In the genomic region with DNA sequence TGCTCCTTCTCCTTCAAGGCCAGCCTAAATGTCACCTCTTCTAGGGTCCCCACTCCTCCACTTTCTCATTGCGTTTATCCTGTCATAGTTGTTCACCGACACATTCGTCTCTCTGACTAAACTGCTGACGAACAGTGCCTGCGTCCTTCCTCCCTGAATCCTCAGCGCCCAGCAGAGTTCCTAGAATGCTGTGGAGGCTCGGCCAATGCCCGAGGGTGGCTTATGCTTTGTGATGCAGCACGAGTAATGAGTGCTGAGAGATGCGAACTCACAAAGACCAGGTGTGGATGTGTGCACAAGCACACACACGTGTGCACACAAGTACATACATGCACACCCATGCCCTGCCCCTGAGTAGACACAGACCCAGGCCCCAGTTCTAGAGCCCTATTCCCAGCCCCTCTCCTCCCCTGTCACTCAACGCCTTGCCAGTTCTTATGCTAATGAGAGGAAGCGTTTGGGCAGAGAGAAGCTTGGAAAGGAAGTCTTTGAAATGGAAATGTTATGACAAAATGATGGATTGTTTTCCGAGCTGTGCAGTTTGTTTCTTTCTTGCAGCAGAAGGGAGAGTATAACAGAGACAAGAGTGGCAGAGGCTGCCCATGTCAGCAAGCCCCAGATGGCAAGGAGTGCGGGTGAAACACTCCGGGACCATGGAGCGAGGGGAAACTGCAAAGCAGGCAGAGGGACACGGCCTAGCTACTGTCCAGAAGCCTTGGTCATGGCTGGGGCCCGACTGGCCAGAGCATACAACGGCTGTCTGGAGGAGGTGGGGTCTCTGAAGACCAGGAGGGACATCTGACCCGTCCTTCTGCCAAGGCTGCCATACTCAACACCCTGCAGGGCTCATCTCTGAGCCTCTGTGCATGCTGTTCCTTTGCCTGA, we compare ENCODE assay signal across 31 cellular contexts. TPM values are rescaled to one million over a fixed set of nuclear protein-coding genes. Genes with fewer than 3 reads are reported as not detected.
A peak's percentile ranks its signal among the peaks of the same experiment; 100 is the strongest.
DNase-seq lines count a peak whose midpoint lies in the region; ATAC-seq lines count a peak whose summit lies in the region.
"Had no signal": no experiment of that assay in that cellular context is flagged by ENCODE, and none has a peak within 500 bp of the region (broad histone marks: within the 10 kb centered on the region; RNA-seq: fewer than 3 reads in every experiment).

No MANE protein-coding gene starts in this region.

- intact Hi-C loops in activated T-helper 2 cell treated with anti-CD3 and anti-CD28 coated beads, Interferon-gamma antibody, Interleukin-2, Interleukin-4, amounts not matched to agents 10 μg/mL and 5 μg/mL and 100 μg/mL, durations not matched to agents 14 hours and 24 hours and 36 hours (cut with micrococcal nuclease) = no loop called here
- intact Hi-C loops in activated CD4-positive, alpha-beta memory T cell treated with anti-CD3 and anti-CD28 coated beads for 36 hours (cut with micrococcal nuclease) = loop anchor here (5.0 kb wide), 1 partner anchor 32 kb away; no protein-coding TSS in a partner anchor

- H3K9ac ChIP-seq in NT2/D1 (ENCODE audit: insufficient read length, low read depth) = no peak overlapping the region

- POLR2A ChIA-PET in activated CD4-positive, alpha-beta memory T cell treated with anti-CD3 and anti-CD28 coated beads for 36 hours (lab: Charles Lee) = no interaction called here

- H3K4me1 Mint-ChIP-seq in activated T-helper 2 cell treated with anti-CD3 and anti-CD28 coated beads, Interferon-gamma antibody, Interleukin-2, Interleukin-4, amounts not matched to agents 10 μg/mL and 5 μg/mL and 100 μg/mL, durations not matched to agents 14 hours and 24 hours and 36 hours (ENCODE audit: low read depth) = no peaks in the 10 kb centered on the region
- H3K4me1 Mint-ChIP-seq in activated CD4-positive, alpha-beta memory T cell treated with anti-CD3 and anti-CD28 coated beads for 36 hours (ENCODE audit: low read depth) = no peaks in the 10 kb centered on the region
- H3K4me1 Mint-ChIP-seq: activated naive CD4-positive, alpha-beta T cell treated with anti-CD3 and anti-CD28 coated beads, Interleukin-2, amount 10 ng/mL, durations not matched to agents 7 days and 5 days had no signal

- ATAC-seq in esophagus mucosa = peak; percentile 50
- ATAC-seq: stimulated activated naive CD8-positive, alpha-beta T cell treated with anti-CD3 and anti-CD28 coated beads, Interleukin-15, Interleukin-2, amounts not matched to agents 100 U/mL and 50 U/mL, for 24 hours; upper lobe of right lung had no signal

- H2AFZ ChIP-seq in neuron (ENCODE audit: low read depth, low read length) = no peak overlapping the region

- H3K4me3 ChIP-seq in HAP-1 (no peak overlapping the region), NT2/D1 (ENCODE audit: insufficient read length, low read depth) (no peak overlapping the region), neuron (ENCODE audit: low read length) (peak overlapping the region; percentile 15)
- H3K4me3 ChIP-seq: dorsolateral prefrontal cortex, prostate gland, right lobe of liver, spleen, upper lobe of right lung had no signal

- H3K27me3 ChIP-seq in HAP-1 (ENCODE audit: low read depth) = no peaks in the 10 kb centered on the region; the same call in 1 of the 2 replicates
- H3K27me3 ChIP-seq in NT2/D1 (ENCODE audit: insufficient read depth, insufficient read length) = peaks cover 3% of the 10 kb centered on the region
- no peaks in the 10 kb centered on the region for H3K27me3 ChIP-seq in neuron (ENCODE audit: insufficient read depth, low read length)
- H3K27me3 ChIP-seq: dorsolateral prefrontal cortex, right lobe of liver, spleen, upper lobe of right lung had no signal

- in situ Hi-C loops in HAP-1 (cut with MboI; ENCODE audit: low sequenced_read_pairs) = loop anchor here (5.0 kb wide), 1 partner anchor 292 kb away; no protein-coding TSS in a partner anchor

- H3K9me3 Mint-ChIP-seq in activated T-helper 2 cell treated with anti-CD3 and anti-CD28 coated beads, Interferon-gamma antibody, Interleukin-2, Interleukin-4, amounts not matched to agents 10 μg/mL and 5 μg/mL and 100 μg/mL, durations not matched to agents 14 hours and 24 hours and 36 hours = no peaks in the 10 kb centered on the region
- H3K9me3 Mint-ChIP-seq in activated CD4-positive, alpha-beta memory T cell treated with anti-CD3 and anti-CD28 coated beads for 36 hours = no peaks in the 10 kb centered on the region
- H3K9me3 Mint-ChIP-seq: activated CD8-positive, alpha-beta T cell treated with anti-CD3 and anti-CD28 coated beads for 36 hours; activated naive CD4-positive, alpha-beta T cell treated with anti-CD3 and anti-CD28 coated beads, Interleukin-2, amount 10 ng/mL, durations not matched to agents 7 days and 5 days; T-helper 2 cell treated with Interferon-gamma antibody and Interleukin-4, amounts not matched to agents 5 μg/mL and 100 μg/mL, for 36 hours had no signal

- H3K4me1 ChIP-seq in HAP-1 = peaks cover 8% of the 10 kb centered on the region
- H3K4me1 ChIP-seq in NT2/D1 (ENCODE audit: insufficient read depth, insufficient read length) = peaks cover 22% of the 10 kb centered on the region
- peaks cover 17% of the 10 kb centered on the region for H3K4me1 ChIP-seq in neuron (ENCODE audit: insufficient read depth, low read length)
- H3K4me1 ChIP-seq: prostate gland, right lobe of liver, upper lobe of right lung had no signal

- DNase-seq in HAP-1 (ENCODE audit: low spot score in 2 of 2) = peak; percentile 72 to 89
- DNase-seq in NT2/D1 (ENCODE audit: low read depth, low spot score) = peak; percentile 36
- no peak for DNase-seq in activated T-helper 2 cell treated with anti-CD3 and anti-CD28 coated beads, Interferon-gamma antibody, Interleukin-2, Interleukin-4, amounts not matched to agents 10 μg/mL and 5 μg/mL and 100 μg/mL, durations not matched to agents 14 hours and 24 hours and 36 hours (ENCODE audit: low spot score)
- no peak for DNase-seq in HPDE6-E6E7 (ENCODE audit: extremely low spot score)
- no peak for DNase-seq in activated CD4-positive, alpha-beta memory T cell treated with anti-CD3 and anti-CD28 coated beads for 36 hours
- DNase-seq: activated CD8-positive, alpha-beta T cell treated with anti-CD3 and anti-CD28 coated beads for 36 hours; activated naive CD4-positive, alpha-beta T cell treated with anti-CD3 and anti-CD28 coated beads, Interleukin-2, amount 10 ng/mL, durations not matched to agents 7 days and 5 days; COR-L47; DMS79; dorsolateral prefrontal cortex; GDM1; islet precursor cell; NCI-H1048; NCI-H187; NCI-H526; occipital lobe; right lobe of liver; Right ventricle myocardium superior; spleen; stimulated activated CD4-positive, alpha-beta T cell treated with anti-CD3 and anti-CD28 coated beads, Interleukin-2, amount 100 ng/mL, for 24 hours; stimulated activated naive CD8-positive, alpha-beta T cell treated with anti-CD3 and anti-CD28 coated beads, Interleukin-15, Interleukin-2, amounts not matched to agents 100 U/mL and 50 U/mL, for 24 hours; upper lobe of right lung had no signal

- no peaks in the 10 kb centered on the region for H3K9me3 ChIP-seq in HAP-1
- H3K9me3 ChIP-seq in NT2/D1 (ENCODE audit: insufficient read depth, low read length) = no peaks in the 10 kb centered on the region
- no peaks in the 10 kb centered on the region for H3K9me3 ChIP-seq in neuron (ENCODE audit: low read length)
- H3K9me3 ChIP-seq: prostate gland, right lobe of liver, spleen, upper lobe of right lung had no signal

- no peaks in the 10 kb centered on the region for H3K27me3 Mint-ChIP-seq in activated T-helper 2 cell treated with anti-CD3 and anti-CD28 coated beads, Interferon-gamma antibody, Interleukin-2, Interleukin-4, amounts not matched to agents 10 μg/mL and 5 μg/mL and 100 μg/mL, durations not matched to agents 14 hours and 24 hours and 36 hours (ENCODE audit: low read depth)
- H3K27me3 Mint-ChIP-seq in activated CD4-positive, alpha-beta memory T cell treated with anti-CD3 and anti-CD28 coated beads for 36 hours = no peaks in the 10 kb centered on the region
- H3K27me3 Mint-ChIP-seq: activated CD8-positive, alpha-beta T cell treated with anti-CD3 and anti-CD28 coated beads for 36 hours had no signal

- no peaks in the 10 kb centered on the region for H3K36me3 ChIP-seq in HAP-1 (replicated peaks)
- H3K36me3 ChIP-seq in NT2/D1 (ENCODE audit: insufficient read depth, insufficient read length, low read length) = no peaks in the 10 kb centered on the region
- H3K36me3 ChIP-seq in neuron (ENCODE audit: insufficient read depth, low read length) = no peaks in the 10 kb centered on the region
- H3K36me3 ChIP-seq: prostate gland, right lobe of liver, spleen, upper lobe of right lung had no signal

- H3K27ac Mint-ChIP-seq in activated T-helper 2 cell treated with anti-CD3 and anti-CD28 coated beads, Interferon-gamma antibody, Interleukin-2, Interleukin-4, amounts not matched to agents 10 μg/mL and 5 μg/mL and 100 μg/mL, durations not matched to agents 14 hours and 24 hours and 36 hours = no peak overlapping the region
- H3K27ac Mint-ChIP-seq in activated CD4-positive, alpha-beta memory T cell treated with anti-CD3 and anti-CD28 coated beads for 36 hours = no peak overlapping the region
- H3K27ac Mint-ChIP-seq: activated CD8-positive, alpha-beta T cell treated with anti-CD3 and anti-CD28 coated beads for 36 hours; activated naive CD4-positive, alpha-beta T cell treated with anti-CD3 and anti-CD28 coated beads, Interleukin-2, amount 10 ng/mL, durations not matched to agents 7 days and 5 days; T-helper 2 cell treated with Interferon-gamma antibody and Interleukin-4, amounts not matched to agents 5 μg/mL and 100 μg/mL, for 36 hours had no signal

- no peaks in the 10 kb centered on the region for H3K36me3 Mint-ChIP-seq in activated T-helper 2 cell treated with anti-CD3 and anti-CD28 coated beads, Interferon-gamma antibody, Interleukin-2, Interleukin-4, amounts not matched to agents 10 μg/mL and 5 μg/mL and 100 μg/mL, durations not matched to agents 14 hours and 24 hours and 36 hours (ENCODE audit: low read depth)
- H3K36me3 Mint-ChIP-seq in activated CD4-positive, alpha-beta memory T cell treated with anti-CD3 and anti-CD28 coated beads for 36 hours = no peaks in the 10 kb centered on the region
- H3K36me3 Mint-ChIP-seq: activated naive CD4-positive, alpha-beta T cell treated with anti-CD3 and anti-CD28 coated beads, Interleukin-2, amount 10 ng/mL, durations not matched to agents 7 days and 5 days had no signal

- no peak overlapping the region for H3K4me3 Mint-ChIP-seq in activated T-helper 2 cell treated with anti-CD3 and anti-CD28 coated beads, Interferon-gamma antibody, Interleukin-2, Interleukin-4, amounts not matched to agents 10 μg/mL and 5 μg/mL and 100 μg/mL, durations not matched to agents 14 hours and 24 hours and 36 hours (ENCODE audit: low read depth)
- H3K4me3 Mint-ChIP-seq in activated CD4-positive, alpha-beta memory T cell treated with anti-CD3 and anti-CD28 coated beads for 36 hours = no peak overlapping the region
- H3K4me3 Mint-ChIP-seq: activated CD8-positive, alpha-beta T cell treated with anti-CD3 and anti-CD28 coated beads for 36 hours; activated naive CD4-positive, alpha-beta T cell treated with anti-CD3 and anti-CD28 coated beads, Interleukin-2, amount 10 ng/mL, durations not matched to agents 7 days and 5 days; T-helper 2 cell treated with Interferon-gamma antibody and Interleukin-4, amounts not matched to agents 5 μg/mL and 100 μg/mL, for 36 hours had no signal

- CTCF ChIA-PET in activated CD4-positive, alpha-beta memory T cell treated with anti-CD3 and anti-CD28 coated beads for 36 hours (lab: Charles Lee) = interaction anchor here (0.8 to 5.3 kb wide), 24 partner anchors 9 to 468 kb away, joined by 3 to 125 read pairs (median 9); partner anchors contain the start of gene KCNC4

RNA-seq across cellular contexts. Expression of gene KCNA10, which starts 24.2 kb away (rescaled TPM):
- not detected for total RNA-seq in esophagus mucosa
- not detected in 2 replicates for total RNA-seq in activated T-helper 2 cell treated with anti-CD3 and anti-CD28 coated beads, Interferon-gamma antibody, Interleukin-2, Interleukin-4, amounts not matched to agents 10 μg/mL and 5 μg/mL and 100 μg/mL, durations not matched to agents 14 hours and 24 hours and 36 hours
- total RNA-seq in activated CD4-positive, alpha-beta memory T cell treated with anti-CD3 and anti-CD28 coated beads for 36 hours = not detected
- total RNA-seq: activated CD8-positive, alpha-beta T cell treated with anti-CD3 and anti-CD28 coated beads for 36 hours; chondrocyte; glomerular endothelial cell; liver; myocyte; occipital lobe; prostate gland; right lobe of liver; Right ventricle myocardium superior; temporal lobe; upper lobe of right lung had no signal

RNA-seq across cellular contexts. Expression of gene PROK1, which starts 43.8 kb away (rescaled TPM):
- 0.20 TPM for total RNA-seq in esophagus mucosa
- total RNA-seq in activated T-helper 2 cell treated with anti-CD3 and anti-CD28 coated beads, Interferon-gamma antibody, Interleukin-2, Interleukin-4, amounts not matched to agents 10 μg/mL and 5 μg/mL and 100 μg/mL, durations not matched to agents 14 hours and 24 hours and 36 hours = not detected in 2 replicates
- not detected for total RNA-seq in activated CD4-positive, alpha-beta memory T cell treated with anti-CD3 and anti-CD28 coated beads for 36 hours
- total RNA-seq: activated CD8-positive, alpha-beta T cell treated with anti-CD3 and anti-CD28 coated beads for 36 hours; chondrocyte; glomerular endothelial cell; liver; myocyte; occipital lobe; right lobe of liver; Right ventricle myocardium superior had no signal

Comparison
In these comparisons a context has a peak if more than half of its experiments do, and no peak if none do; other contexts are left out.
1. DNase-seq: peak in HAP-1 (2 of 2) and NT2/D1 (single experiment); none in activated T-helper 2 cell treated with anti-CD3 and anti-CD28 coated beads, Interferon-gamma antibody, Interleukin-2, Interleukin-4, amounts not matched to agents 10 μg/mL and 5 μg/mL and 100 μg/mL, durations not matched to agents 14 hours and 24 hours and 36 hours (single experiment), HPDE6-E6E7 (single experiment) and activated CD4-positive, alpha-beta memory T cell treated with anti-CD3 and anti-CD28 coated beads for 36 hours (single experiment).